Comparison of ENCODE assay signal across 19 cellular contexts in the genomic region with DNA sequence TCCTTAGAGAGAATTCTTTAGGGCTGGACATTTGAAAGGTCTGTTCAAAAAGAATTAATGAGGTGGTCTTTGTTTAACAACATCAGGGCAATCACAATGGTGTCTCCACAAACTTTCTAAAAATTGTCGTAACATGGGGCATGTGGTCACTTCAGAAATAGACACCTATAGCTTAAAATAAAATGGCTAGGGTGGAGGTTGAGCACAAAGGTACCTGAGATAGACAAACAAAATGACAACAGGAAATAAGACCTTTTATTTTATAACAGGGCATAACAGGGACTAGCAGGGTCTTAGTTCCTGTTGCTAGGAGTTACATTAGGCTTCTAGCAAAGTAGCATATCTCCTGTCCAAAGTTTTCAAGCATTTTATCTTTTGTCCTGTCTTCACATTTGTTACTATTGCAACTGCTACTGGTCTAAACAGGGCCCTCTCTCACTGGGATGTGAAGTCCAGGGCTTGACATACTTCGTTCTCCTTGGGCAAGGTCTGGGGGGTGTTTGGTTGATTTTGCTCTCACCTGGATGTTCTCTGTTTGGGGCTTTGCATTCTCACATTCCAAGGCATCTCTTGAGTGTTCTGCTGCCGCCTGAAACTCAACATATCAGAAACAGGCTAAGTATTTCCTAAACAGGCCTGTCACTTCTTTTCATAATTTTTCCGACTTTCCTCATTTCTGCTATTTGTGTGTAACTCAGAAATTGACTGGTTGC. TPM values are rescaled to one million over a fixed set of nuclear protein-coding genes. Genes with fewer than 3 reads are reported as not detected.
A peak's percentile ranks its signal among the peaks of the same experiment; 100 is the strongest.
DNase-seq lines count a peak whose midpoint lies in the region; ATAC-seq, FAIRE-seq and TF ChIP-seq lines count a peak whose summit lies in the region.
"Had no signal": no experiment of that assay in that cellular context is flagged by ENCODE, and none has a peak within 500 bp of the region (broad histone marks: within the 10 kb centered on the region; RNA-seq: fewer than 3 reads in every experiment).

No MANE protein-coding gene starts in this region.

- H3K9ac ChIP-seq in HUES64 (ENCODE audit: low read depth, low read length) (no peak overlapping the region; the same call in 1 of the 2 replicates), GM12878 (ENCODE audit: control insufficient read depth, insufficient read depth, low read length) (peak overlapping the region; percentile 98)

- intact Hi-C loops in GM12878 (cut with micrococcal nuclease; ENCODE audit: unreplicated experiment): loop anchor here (10.0 kb wide), 1 partner anchor 365 kb away; the partner anchor contains the start of gene BTLA
- intact Hi-C loops in posterior vena cava (cut with DNase I): no loop called here

- peaks cover 40% of the 10 kb centered on the region for H3K36me3 Mint-ChIP-seq in activated naive CD4-positive, alpha-beta T cell treated with anti-CD3 and anti-CD28 coated beads, Interleukin-2, amount 10 ng/mL, durations not matched to agents 7 days and 5 days
- H3K36me3 Mint-ChIP-seq in stimulated activated naive B cell treated with anti-CD40 and anti-IgM and Interleukin-4, amounts not matched to agents 10 μg/mL and 1 μg/mL and 100 μg/mL, for 72 hours: peaks cover 7 to 19% of the 10 kb centered on the region in 2 donors
- H3K36me3 Mint-ChIP-seq in glutamatergic neuron (ENCODE audit: unreplicated experiment): no peaks in the 10 kb centered on the region
- H3K36me3 Mint-ChIP-seq: type B pancreatic cell had no signal

- RAD21 ChIA-PET in GM12878 (lab: Charles Lee; ENCODE audit: unreplicated experiment): interaction anchor here (0.7 to 17.9 kb wide), 8 partner anchors 9 to 436 kb away, joined by 3 to 457 read pairs (median 5); no protein-coding TSS in a partner anchor

- H3K27ac ChIP-seq in HUES64 (ENCODE audit: low read depth, low read length): peak overlapping the region; percentile 1; the same call in 1 of the 2 replicates
- H3K27ac ChIP-seq in GM12878 (ENCODE audit: control insufficient read depth, insufficient read depth): peak overlapping the region; percentile 99
- H3K27ac ChIP-seq: RWPE1 had no signal

- POLR2A ChIA-PET in GM12878 (lab: Charles Lee): interaction anchor here (0.9 to 12.8 kb wide), 6 partner anchors 13 to 367 kb away, joined by 3 to 345 read pairs (median 6); partner anchors contain the start of genes BTLA and CD200

- H3K4me1 ChIP-seq in HUES64 (ENCODE audit: insufficient read depth, low read length) (peaks cover 47% of the 10 kb centered on the region), GM12878 (ENCODE audit: control insufficient read depth, insufficient read depth, low read length) (peaks cover 47% of the 10 kb centered on the region)

- H3K9me3 ChIP-seq in HUES64 (ENCODE audit: insufficient read depth, low read depth, low read length): no peaks in the 10 kb centered on the region
- no peaks in the 10 kb centered on the region for H3K9me3 ChIP-seq in GM12878 (replicated peaks; ENCODE audit: control insufficient read depth, insufficient read depth, low read length)

- 95% methylated on average over 4 of the region's 4 CpGs for WGBS in HUES64
- 1% methylated on average over 4 of the region's 4 CpGs for WGBS in GM12878 (ENCODE audit: insufficient coverage, insufficient replicate concordance, low lambda C conversion rate, missing lambda C conversion rate)

- no peaks in the 10 kb centered on the region for H3K27me3 Mint-ChIP-seq in activated naive CD4-positive, alpha-beta T cell treated with anti-CD3 and anti-CD28 coated beads, Interleukin-2, amount 10 ng/mL, durations not matched to agents 7 days and 5 days
- H3K27me3 Mint-ChIP-seq in stimulated activated naive B cell treated with anti-CD40 and anti-IgM and Interleukin-4, amounts not matched to agents 10 μg/mL and 1 μg/mL and 100 μg/mL, for 72 hours: no peaks in the 10 kb centered on the region
- H3K27me3 Mint-ChIP-seq in glutamatergic neuron (ENCODE audit: unreplicated experiment): no peaks in the 10 kb centered on the region
- H3K27me3 Mint-ChIP-seq: type B pancreatic cell had no signal

- no peak for TF ChIP-seq RAD21 in GM12878 (IDR thresholded peaks at IDR 0.05; ENCODE audit: insufficient read depth, low read depth, low read length)

- H3K4me3 Mint-ChIP-seq in activated naive CD4-positive, alpha-beta T cell treated with anti-CD3 and anti-CD28 coated beads, Interleukin-2, amount 10 ng/mL, durations not matched to agents 7 days and 5 days: no peak overlapping the region
- H3K4me3 Mint-ChIP-seq in stimulated activated naive B cell treated with anti-CD40 and anti-IgM and Interleukin-4, amounts not matched to agents 10 μg/mL and 1 μg/mL and 100 μg/mL, for 72 hours: peak overlapping the region in 1 of 2 donors; percentile 49
- H3K4me3 Mint-ChIP-seq in glutamatergic neuron (ENCODE audit: unreplicated experiment): no peak overlapping the region

- no peak for DNase-seq in activated naive CD4-positive, alpha-beta T cell treated with anti-CD3 and anti-CD28 coated beads, Interleukin-2, amount 10 ng/mL, durations not matched to agents 7 days and 5 days
- DNase-seq in activated naive CD4-positive, alpha-beta T cell treated with anti-CD3 and anti-CD28 coated beads, Interleukin-2, amount 50 U/mL, for 16 hours: no peak
- DNase-seq in GM12878 (ENCODE audit: low read depth, low spot score) (no peak), glutamatergic neuron (no peak), NCI-H82 (lab: John Stamatoyannopoulos, UW) (no peak), posterior vena cava (ENCODE audit: low spot score) (no peak)
- DNase-seq in stimulated activated naive B cell treated with anti-CD40 and anti-IgM and Interleukin-4, amounts not matched to agents 10 μg/mL and 1 μg/mL and 100 μg/mL, for 72 hours: no peak
- DNase-seq: activated CD4-positive, alpha-beta T cell treated with anti-CD3 and anti-CD28 coated beads for 48 hours; activated gamma-delta T cell treated with Interleukin-2 at 50 U/mL for 16 hours; NCI-H748 treated with DMSO at 0.1 percent for 48 hours; right cardiac atrium; stimulated activated CD4-positive, alpha-beta T cell treated with anti-CD3 and anti-CD28 coated beads, Interleukin-1b, Interleukin-23, amount 100 ng/mL, for 48 hours; stimulated activated CD8-positive, alpha-beta memory T cell treated with anti-CD3 and anti-CD28 coated beads, Interleukin-4, amount 100 ng/mL, for 48 hours had no signal

- ATAC-seq in GM12878: peak; percentile 3
- no peak for ATAC-seq in stimulated activated naive B cell treated with anti-CD40 and anti-IgM and Interleukin-4, amounts not matched to agents 10 μg/mL and 1 μg/mL and 100 μg/mL, for 72 hours (replicated peaks)
- ATAC-seq: left lobe of liver, right cardiac atrium had no signal

- no peaks in the 10 kb centered on the region for H3K9me3 Mint-ChIP-seq in activated naive CD4-positive, alpha-beta T cell treated with anti-CD3 and anti-CD28 coated beads, Interleukin-2, amount 10 ng/mL, durations not matched to agents 7 days and 5 days
- H3K9me3 Mint-ChIP-seq in stimulated activated naive B cell treated with anti-CD40 and anti-IgM and Interleukin-4, amounts not matched to agents 10 μg/mL and 1 μg/mL and 100 μg/mL, for 72 hours: no peaks in the 10 kb centered on the region
- H3K9me3 Mint-ChIP-seq in glutamatergic neuron (ENCODE audit: unreplicated experiment): no peaks in the 10 kb centered on the region
- H3K9me3 Mint-ChIP-seq: type B pancreatic cell had no signal

- H3K27ac Mint-ChIP-seq in activated naive CD4-positive, alpha-beta T cell treated with anti-CD3 and anti-CD28 coated beads, Interleukin-2, amount 10 ng/mL, durations not matched to agents 7 days and 5 days: peak overlapping the region; percentile 79
- H3K27ac Mint-ChIP-seq in stimulated activated naive B cell treated with anti-CD40 and anti-IgM and Interleukin-4, amounts not matched to agents 10 μg/mL and 1 μg/mL and 100 μg/mL, for 72 hours: peak overlapping the region; percentile 63
- no peak overlapping the region for H3K27ac Mint-ChIP-seq in glutamatergic neuron (ENCODE audit: unreplicated experiment)

- no peak for FAIRE-seq in GM12878 (lab: Jason Lieb, UNC)
- FAIRE-seq: H54 had no signal

- in situ Hi-C loops in GM12878 (cut with MboI): no loop called here

- peaks cover 94% of the 10 kb centered on the region for H3K4me1 Mint-ChIP-seq in activated naive CD4-positive, alpha-beta T cell treated with anti-CD3 and anti-CD28 coated beads, Interleukin-2, amount 10 ng/mL, durations not matched to agents 7 days and 5 days
- H3K4me1 Mint-ChIP-seq in stimulated activated naive B cell treated with anti-CD40 and anti-IgM and Interleukin-4, amounts not matched to agents 10 μg/mL and 1 μg/mL and 100 μg/mL, for 72 hours: peaks cover 71 to 97% of the 10 kb centered on the region in 2 donors
- peaks cover 20% of the 10 kb centered on the region for H3K4me1 Mint-ChIP-seq in glutamatergic neuron (ENCODE audit: low read depth, unreplicated experiment)

- CTCF ChIA-PET in activated naive CD4-positive, alpha-beta T cell treated with anti-CD3 and anti-CD28 coated beads, Interleukin-2, amount 10 ng/mL, durations not matched to agents 7 days and 5 days (lab: Charles Lee): interaction anchor here (1.4 to 1.9 kb wide), 2 partner anchors 8 to 18 kb away, joined by 3 to 7 read pairs; no protein-coding TSS in a partner anchor
- CTCF ChIA-PET in GM12878 (lab: Yijun Ruan, JAX): interaction anchor here (1.8 to 18.1 kb wide), 5 partner anchors 13 to 330 kb away, joined by 7 to 226 read pairs (median 7); partner anchors contain the start of gene SLC9C1

- SMC1A ChIA-PET in GM12878 (lab: Charles Lee; ENCODE audit: uncharacterized antibody, unreplicated experiment): interaction anchor here (0.5 to 18.5 kb wide), 10 partner anchors 7 to 1519 kb away, joined by 3 to 489 read pairs (median 5); partner anchors contain the start of gene SLC9C1

- H2AFZ ChIP-seq in GM12878 (ENCODE audit: control insufficient read depth, low read depth, low read length): no peak overlapping the region

- peaks cover 94% of the 10 kb centered on the region for H3K79me2 ChIP-seq in GM12878 (ENCODE audit: control insufficient read depth, insufficient read depth, low read length)

- H3K27me3 ChIP-seq in HUES64 (ENCODE audit: insufficient read depth, low read length) (no peaks in the 10 kb centered on the region), GM12878 (replicated peaks in 1 of 2; ENCODE audit: control insufficient read depth in 2 of 2, insufficient read depth in 2 of 2, low read length in 1 of 2) (no peaks in the 10 kb centered on the region)

- TF ChIP-seq POLR2A in GM12878 (IDR thresholded peaks at IDR 0.05; ENCODE audit: low read depth, low read length): peak; percentile 40; the same call in 1 of the 2 replicates

- H4K20me1 ChIP-seq in GM12878 (ENCODE audit: control insufficient read depth, insufficient read depth): no peaks in the 10 kb centered on the region

- peak in 1 of 2 experiments; percentile 39; a peak in 1 of 4 replicates for TF ChIP-seq EP300 in GM12878 (IDR thresholded peaks at IDR 0.05; ENCODE audit: borderline replicate concordance in 1 of 2, control insufficient read depth in 1 of 2, low read depth in 2 of 2, low read length in 2 of 2)

- H3K4me3 ChIP-seq in HUES64 (ENCODE audit: low read length) (no peak overlapping the region), GM12878 (peak overlapping the region; percentile 78)

- peak overlapping the region; percentile 95 for H3K4me2 ChIP-seq in GM12878 (ENCODE audit: control insufficient read depth, insufficient read depth)

- no TSS peak for BruUV-seq in GM12878 (replicated peaks; lab: Mats Ljungman, UMichigan)

- no peaks in the 10 kb centered on the region for H3K36me3 ChIP-seq in HUES64 (ENCODE audit: insufficient read depth, low read length)
- peaks cover 0 to 6% of the 10 kb centered on the region in 2 experiments; a peak in 1 of 4 replicates for H3K36me3 ChIP-seq in GM12878 (ENCODE audit: control insufficient read depth in 2 of 2, insufficient read depth in 2 of 2, low read length in 1 of 2)

- TF ChIP-seq CTCF in GM12878 (IDR thresholded peaks at IDR 0.05 in 2 of 3, conservative IDR thresholded peaks at IDR 0.05 in 1 of 3; ENCODE audit: control insufficient read depth in 2 of 3, extremely low read depth in 1 of 3, insufficient read depth in 1 of 3, low read depth in 3 of 3, low read length in 3 of 3) (no peak), glutamatergic neuron (IDR thresholded peaks at IDR 0.05; ENCODE audit: partially characterized antibody, unreplicated experiment) (no peak)

RNA-seq across cellular contexts. Expression of gene GCSAM, which starts 3.0 kb away (rescaled TPM):
- polyA plus RNA-seq in HUES64 (2013, experiment 1 of 2): not detected
- not detected for polyA plus RNA-seq in HUES64 (2013, experiment 2 of 2)
- total RNA-seq in GM12878 (2013; cell fraction: nucleolus; rRNA removed): 169 and 182 TPM in 2 replicates
- total RNA-seq in GM12878 (2014; rRNA removed): 88.3 and 106 TPM in 2 replicates
- total RNA-seq in GM12878 (2014; rRNA removed; fragmentation: Illumina TruSeq; extraction: Trizol): 101 and 110 TPM in 2 replicates
- 81.5 and 100 TPM in 2 replicates for total RNA-seq in GM12878 (2021)
- 153 TPM for polyA plus RNA-seq in GM12878 (2011; ENCODE audit: low read depth)
- polyA plus RNA-seq in GM12878 (2011; rRNA removed): 407 and 443 TPM in 2 replicates
- polyA plus RNA-seq in GM12878 (2011; cell fraction: cytosol; rRNA removed): 232 and 305 TPM in 2 replicates
- 125 and 223 TPM in 2 replicates for polyA plus RNA-seq in GM12878 (2011; cell fraction: nucleus; rRNA removed)
- polyA plus RNA-seq in GM12878 (2012): 108 and 227 TPM in 2 replicates
- polyA plus RNA-seq in GM12878 (2014; fragmentation: Illumina TruSeq; extraction: Trizol): 204 and 282 TPM in 2 replicates
- polyA plus RNA-seq in GM12878 (2014; fragmentation: Nextera tagmentation; extraction: Ambion mirVana): 100 to 1,000 TPM; 127 to 168 TPM
- 99.5 and 114 TPM in 2 replicates for polyA plus RNA-seq in GM12878 (2014; rRNA removed)
- 10 to 100 TPM; 85.4 to 89.0 TPM for polyA plus RNA-seq in GM12878 (2016; fragmentation: Nextera tagmentation; extraction: Ambion mirVana)
- polyA minus RNA-seq in GM12878 (2011; rRNA and poly(A)+ RNA removed): 212 and 219 TPM in 2 replicates
- polyA minus RNA-seq in GM12878 (2011; cell fraction: cytosol; rRNA and poly(A)+ RNA removed): 54.7 and 59.2 TPM in 2 replicates
- polyA minus RNA-seq in GM12878 (2011; cell fraction: nucleus; rRNA and poly(A)+ RNA removed): 48.6 and 51.3 TPM in 2 replicates
- total RNA-seq in glutamatergic neuron (ENCODE audit: unreplicated experiment): not detected
- under 1 TPM; 0.29 to 0.37 TPM for total RNA-seq in posterior vena cava
- total RNA-seq: cardiac septum had no signal
- polyA plus RNA-seq: right cardiac atrium had no signal

RNA-seq across cellular contexts. Expression of gene C3orf52, which starts 43.9 kb away (rescaled TPM):
- polyA plus RNA-seq in HUES64 (2013, experiment 1 of 2): 11.8 TPM
- polyA plus RNA-seq in HUES64 (2013, experiment 2 of 2): 12.3 TPM
- total RNA-seq in GM12878 (2013; cell fraction: nucleolus; rRNA removed): 52.9 TPM in 2 replicates
- total RNA-seq in GM12878 (2014; rRNA removed) (0.45 and 0.71 TPM in 2 replicates), GM12878 (2014; rRNA removed; fragmentation: Illumina TruSeq; extraction: Trizol) (0.54 and 0.55 TPM in 2 replicates), GM12878 (2021) (0.15 and 0.19 TPM in 2 replicates), glutamatergic neuron (ENCODE audit: unreplicated experiment) (1.4 TPM), posterior vena cava (1 to 10 TPM; 2.1 to 9.9 TPM)
- polyA plus RNA-seq in GM12878 (2011; ENCODE audit: low read depth): 2.1 TPM
- polyA plus RNA-seq in GM12878 (2011; rRNA removed) (1.9 and 2.3 TPM in 2 replicates), GM12878 (2014; fragmentation: Illumina TruSeq; extraction: Trizol) (0.21 and 0.29 TPM in 2 replicates), GM12878 (2014; fragmentation: Nextera tagmentation; extraction: Ambion mirVana) (1 to 10 TPM in 1 of 2 experiments, under 1 TPM in 1; 0.93 to 1.1 TPM), GM12878 (2014; rRNA removed) (0.24 and 0.53 TPM in 2 replicates), GM12878 (2016; fragmentation: Nextera tagmentation; extraction: Ambion mirVana) (1 to 10 TPM; 1.8 TPM)
- polyA plus RNA-seq in GM12878 (2011; cell fraction: cytosol; rRNA removed): 0.80 and 1.2 TPM in 2 replicates
- 2.3 and 4.2 TPM in 2 replicates for polyA plus RNA-seq in GM12878 (2011; cell fraction: nucleus; rRNA removed)
- polyA plus RNA-seq in GM12878 (2012): 2.4 and 4.8 TPM in 2 replicates
- 4.0 and 7.6 TPM in 2 replicates for polyA minus RNA-seq in GM12878 (2011; rRNA and poly(A)+ RNA removed)
- 0.67 and 0.94 TPM in 2 replicates for polyA minus RNA-seq in GM12878 (2011; cell fraction: cytosol; rRNA and poly(A)+ RNA removed)
- polyA minus RNA-seq in GM12878 (2011; cell fraction: nucleus; rRNA and poly(A)+ RNA removed): 9.3 and 9.6 TPM in 2 replicates

Comparison
In these comparisons a context has a peak if more than half of its experiments do, and no peak if none do; other contexts are left out.
1. RNA of gene GCSAM, which starts 3.0 kb away (total RNA-seq): 81.5 to 182 TPM in GM12878; 0.29 to 0.37 TPM in posterior vena cava and not detected in glutamatergic neuron (single experiment); every median in the first group is over 10 times any median in the second.